ENCODE assay signal across 1 cellular context in the genomic region with DNA sequence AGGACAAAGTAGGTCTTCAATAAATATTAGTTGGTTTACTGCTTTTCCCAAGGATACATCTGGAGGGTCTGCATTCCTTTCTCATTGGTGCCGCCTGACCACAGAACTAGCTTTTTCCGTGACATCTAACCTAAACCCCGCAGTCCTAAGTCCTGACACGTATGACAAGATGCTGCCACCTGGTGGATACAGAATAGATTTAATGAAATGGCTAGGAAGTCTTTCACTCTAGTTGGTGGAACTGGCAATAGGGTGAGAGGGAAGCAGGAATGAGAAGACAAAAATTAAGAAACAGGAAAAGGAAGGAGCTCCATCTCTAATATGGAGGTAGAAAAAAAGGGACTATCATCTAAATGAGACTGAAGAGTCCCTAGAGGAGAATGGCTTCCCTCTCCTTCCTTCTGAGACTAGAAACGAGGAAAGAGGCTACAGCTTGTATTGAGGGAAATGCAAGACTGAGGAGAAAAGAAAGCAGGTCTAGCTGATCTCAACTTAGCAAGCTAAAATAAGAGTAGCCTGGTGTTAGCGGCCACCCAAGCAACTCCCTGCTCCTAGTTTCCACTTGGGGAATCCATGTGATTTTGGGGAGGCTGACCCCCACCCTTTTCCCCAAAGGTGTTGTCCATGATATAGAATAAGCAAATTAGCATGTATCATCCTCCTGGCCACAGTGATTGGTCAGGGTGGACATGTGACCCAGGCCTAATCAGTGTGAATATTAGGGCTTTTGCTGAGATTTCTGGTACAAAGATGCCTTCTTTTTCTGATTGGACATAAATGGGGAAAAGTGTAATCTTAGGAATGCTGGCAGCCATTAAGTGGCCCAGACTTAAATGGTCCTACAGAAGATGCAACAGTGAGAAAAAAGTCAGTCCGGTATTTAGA.
TF ChIP-seq lines count a peak whose summit lies in the region.

No MANE protein-coding gene starts in this region.

TF ChIP-seq in SK-N-SH treated with all-trans-retinoic acid at 6 μM for 48 hours, 23 proteins besides CTCF, POLR2A, EP300 and RAD21 (continued from another document):
- TF ChIP-seq ZFP3 (CRISPR knock-in tag; IDR thresholded peaks at IDR 0.05) (no peak), TOX (CRISPR knock-in tag; IDR thresholded peaks at IDR 0.05; ENCODE audit: borderline replicate concordance) (no peak), RARB (CRISPR knock-in tag; IDR thresholded peaks at IDR 0.05) (no peak)
